ENCODE assay signal across 8 cellular contexts in the genomic region with DNA sequence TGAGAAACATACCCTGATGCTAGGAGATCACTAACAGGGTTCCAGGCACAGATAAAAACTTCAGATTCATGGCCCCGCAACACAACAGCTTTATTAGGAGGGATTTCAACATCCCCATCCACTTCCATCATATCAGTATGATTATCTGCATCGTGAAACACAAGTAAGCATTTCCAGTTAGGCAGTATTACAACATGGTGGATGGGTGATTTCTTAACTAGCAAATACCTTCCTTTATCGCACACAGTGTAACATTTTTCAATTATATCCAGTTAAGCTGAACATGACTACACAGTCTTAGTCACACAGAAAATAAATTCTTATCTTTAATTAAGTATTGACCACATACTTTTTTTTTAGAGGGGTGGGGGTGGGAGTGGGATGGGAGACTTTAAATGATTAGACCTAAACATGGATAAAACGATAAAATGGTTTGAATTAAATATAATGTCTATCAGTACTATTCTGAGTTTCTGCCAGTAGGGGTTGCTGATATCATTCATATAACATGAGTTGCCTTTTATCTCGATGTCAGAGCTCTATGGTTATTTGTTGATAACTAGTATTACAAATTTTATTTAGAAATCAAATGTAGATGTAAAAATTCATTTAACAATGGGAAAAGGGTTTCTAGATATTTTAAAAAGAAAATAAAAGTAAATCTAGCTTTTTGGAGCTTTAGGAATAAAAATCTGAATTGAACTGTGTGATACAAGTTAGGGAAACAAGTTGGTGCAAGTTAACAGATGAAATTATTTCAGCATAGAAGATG.
DNase-seq lines count a peak whose midpoint lies in the region; ATAC-seq, FAIRE-seq and TF ChIP-seq lines count a peak whose summit lies in the region.

No MANE protein-coding gene starts in this region.

- FAIRE-seq in GM18507 (lab: Jason Lieb, UNC): peak; percentile 72

- H3K27ac ChIP-seq in neutrophil: peak overlapping the region; percentile 34

- H3K27me3 ChIP-seq in neutrophil: no peaks in the 10 kb centered on the region

- DNase-seq in AG10803 (ENCODE audit: low read depth): peak; percentile 50
- DNase-seq in GM18507 (ENCODE audit: extremely low spot score, insufficient read length, low read depth): no peak
- no peak for DNase-seq in LNCaP clone FGC (ENCODE audit: low read depth)
- peak; percentile 17 to 38 for DNase-seq in SHP77 (lab: John Stamatoyannopoulos, UW)
- DNase-seq in activated CD4-positive, alpha-beta T cell treated with anti-CD3 and anti-CD28 coated beads, Interleukin-2, amount 50 U/mL, for 1 hour: no peak

- peaks cover 60% of the 10 kb centered on the region for H3K36me3 ChIP-seq in neutrophil

- H3K4me3 ChIP-seq in AG10803 (ENCODE audit: low read length) (no peak overlapping the region), LNCaP clone FGC (ENCODE audit: low read depth, low read length) (no peak overlapping the region), neutrophil (ENCODE audit: low read depth in 1 of 2, low read length in 1 of 2) (no peak overlapping the region)

- peaks cover 7 to 9% of the 10 kb centered on the region in 2 experiments for H3K4me1 ChIP-seq in neutrophil (ENCODE audit: control insufficient read depth in 1 of 2, insufficient read depth in 1 of 2, low read depth in 1 of 2, low read length in 1 of 2)

- TF ChIP-seq CTCF in AG10803 (conservative IDR thresholded peaks at IDR 0.05; ENCODE audit: low read length) (peak; percentile 65), LNCaP clone FGC (IDR thresholded peaks at IDR 0.05; ENCODE audit: control insufficient read depth, extremely low read depth, insufficient read depth) (peak; percentile 38), neutrophil (IDR thresholded peaks at IDR 0.05) (peak; percentile 48)

- ATAC-seq in esophagus mucosa: peak; percentile 53
- no peak for ATAC-seq in HG03342 (IDR thresholded peaks at IDR 0.05; ENCODE audit: unreplicated experiment)

- no peaks in the 10 kb centered on the region for H3K9me3 ChIP-seq in neutrophil

Comparison
In these comparisons a context has a peak if more than half of its experiments do, and no peak if none do; other contexts are left out.
1. DNase-seq: peak in AG10803 (single experiment) and SHP77 (2 of 2); none in GM18507 (single experiment), LNCaP clone FGC (single experiment) and activated CD4-positive, alpha-beta T cell treated with anti-CD3 and anti-CD28 coated beads, Interleukin-2, amount 50 U/mL, for 1 hour (single experiment).
2. Peak in every context shown above with its lines, with median percentiles within 50 percentile points of each other: CTCF ChIP-seq.